In the genomic region with DNA sequence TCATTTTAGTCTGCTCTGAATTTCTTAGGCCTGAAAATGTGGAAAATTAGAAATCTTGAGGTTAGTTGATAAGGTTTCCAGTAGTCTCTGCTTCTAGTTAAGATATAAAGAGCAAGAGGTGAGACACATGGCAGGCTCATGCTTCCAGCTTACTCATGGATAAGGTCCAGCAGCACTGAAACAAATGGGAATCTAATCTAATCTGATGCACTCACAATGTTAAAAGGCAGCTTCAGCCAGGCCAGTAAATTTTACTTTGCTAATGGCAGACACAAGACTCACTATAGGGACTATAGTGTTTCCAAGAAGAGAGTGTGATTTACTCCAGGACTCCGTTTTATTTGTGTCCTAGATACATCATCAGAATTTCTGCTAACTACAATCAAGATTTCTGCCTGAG, we compare ENCODE assay signal across 27 cellular contexts.
"Had no signal": no experiment of that assay in that cellular context is flagged by ENCODE, and none has a peak within 500 bp of the region (broad histone marks: within the 10 kb centered on the region; RNA-seq: fewer than 3 reads in every experiment).

No MANE protein-coding gene starts in this region.

- H3K36me3 Mint-ChIP-seq: neural progenitor cell; stimulated activated effector memory CD8-positive, alpha-beta T cell treated with anti-CD3 and anti-CD28 coated beads, Interleukin-12 subunit alpha, Interleukin-12 subunit beta, amount 100 ng/mL, for 72 hours; stimulated activated naive B cell treated with anti-CD40 and anti-IgM and Interleukin-4, amounts not matched to agents 10 μg/mL and 1 μg/mL and 100 μg/mL, for 72 hours had no signal

- H3K4me3 ChIP-seq: neural progenitor cell, ovary, psoas muscle, right lobe of liver, sigmoid colon, stomach, thoracic aorta, thyroid gland, tibial nerve, upper lobe of left lung, vagina had no signal

- H3K9me3 ChIP-seq: ovary, psoas muscle, right lobe of liver, sigmoid colon, thoracic aorta, thyroid gland, vagina had no signal

- H3K36me3 ChIP-seq: neural progenitor cell, ovary, right lobe of liver, sigmoid colon, stomach, thoracic aorta, thyroid gland, tibial nerve, upper lobe of left lung, vagina had no signal

- H3K4me1 ChIP-seq: neural progenitor cell, parathyroid adenoma, psoas muscle, right lobe of liver, sigmoid colon, stomach, thyroid gland, tibial nerve, upper lobe of left lung, vagina had no signal

- DNase-seq: occipital lobe; ovary; posterior cingulate gyrus; psoas muscle; right cardiac atrium; right lobe of liver; sigmoid colon; small intestine; stimulated activated CD4-positive, alpha-beta T cell treated with anti-CD3 and anti-CD28 coated beads, Interleukin-15, amount 100 ng/mL, for 24 hours; stimulated activated CD4-positive, alpha-beta T cell treated with anti-CD3 and anti-CD28 coated beads, Interleukin-2, amount 100 ng/mL, for 24 hours; stimulated activated CD4-positive, alpha-beta T cell treated with anti-CD3 and anti-CD28 coated beads, Interleukin-2, amount 100 ng/mL, for 48 hours; stimulated activated CD4-positive, alpha-beta T cell treated with anti-CD3 and anti-CD28 coated beads, Interleukin-4, amount 100 ng/mL, for 24 hours; stimulated activated naive B cell treated with anti-CD40 and anti-IgM and Interleukin-4, amounts not matched to agents 10 μg/mL and 1 μg/mL and 100 μg/mL, for 72 hours; stimulated activated naive CD4-positive, alpha-beta T cell treated with Interleukin-2 at 50 U/mL for 16 hours; stomach; trophoblast cell; upper lobe of left lung had no signal

- H3K27ac Mint-ChIP-seq: natural killer cell treated with Interleukin-12 subunit alpha and Interleukin-12 subunit beta and Interleukin-15 and Interleukin-18, amount 100 ng/mL, for 72 hours; neural progenitor cell; progenitor cell of endocrine pancreas; stimulated activated effector memory CD8-positive, alpha-beta T cell treated with anti-CD3 and anti-CD28 coated beads, Interleukin-12 subunit alpha, Interleukin-12 subunit beta, amount 100 ng/mL, for 72 hours; stimulated activated naive B cell treated with anti-CD40 and anti-IgM and Interleukin-4, amounts not matched to agents 10 μg/mL and 1 μg/mL and 100 μg/mL, for 72 hours; stimulated activated naive CD8-positive, alpha-beta T cell treated with anti-CD3 and anti-CD28 coated beads, Interleukin-15, Interleukin-2, amounts not matched to agents 100 ng/mL and 50 ng/mL, for 24 hours had no signal

- H3K27me3 ChIP-seq: neural progenitor cell, ovary, right lobe of liver, sigmoid colon, stomach, thyroid gland, tibial nerve, upper lobe of left lung, vagina had no signal

- H3K27ac ChIP-seq: neural progenitor cell, ovary, parathyroid adenoma, psoas muscle, right lobe of liver, sigmoid colon, stomach, thoracic aorta, thyroid gland, tibial nerve, upper lobe of left lung, vagina had no signal

- H3K4me1 Mint-ChIP-seq: stimulated activated effector memory CD8-positive, alpha-beta T cell treated with anti-CD3 and anti-CD28 coated beads, Interleukin-12 subunit alpha, Interleukin-12 subunit beta, amount 100 ng/mL, for 72 hours; stimulated activated naive B cell treated with anti-CD40 and anti-IgM and Interleukin-4, amounts not matched to agents 10 μg/mL and 1 μg/mL and 100 μg/mL, for 72 hours had no signal

- ATAC-seq: natural killer cell treated with Interleukin-12 subunit alpha and Interleukin-12 subunit beta and Interleukin-15 and Interleukin-18, amount 100 ng/mL, for 72 hours; psoas muscle; right cardiac atrium; right lobe of liver; stimulated activated effector memory CD8-positive, alpha-beta T cell treated with anti-CD3 and anti-CD28 coated beads, Interleukin-12 subunit alpha, Interleukin-12 subunit beta, amount 100 ng/mL, for 72 hours; stimulated activated naive B cell treated with anti-CD40 and anti-IgM and Interleukin-4, amounts not matched to agents 10 μg/mL and 1 μg/mL and 100 μg/mL, for 72 hours had no signal

- H3K27me3 Mint-ChIP-seq: progenitor cell of endocrine pancreas; stimulated activated naive B cell treated with anti-CD40 and anti-IgM and Interleukin-4, amounts not matched to agents 10 μg/mL and 1 μg/mL and 100 μg/mL, for 72 hours had no signal

- H3K4me3 Mint-ChIP-seq: natural killer cell treated with Interleukin-12 subunit alpha and Interleukin-12 subunit beta and Interleukin-15 and Interleukin-18, amount 100 ng/mL, for 72 hours; neural progenitor cell; stimulated activated effector memory CD8-positive, alpha-beta T cell treated with anti-CD3 and anti-CD28 coated beads, Interleukin-12 subunit alpha, Interleukin-12 subunit beta, amount 100 ng/mL, for 72 hours; stimulated activated naive B cell treated with anti-CD40 and anti-IgM and Interleukin-4, amounts not matched to agents 10 μg/mL and 1 μg/mL and 100 μg/mL, for 72 hours; stimulated activated naive CD8-positive, alpha-beta T cell treated with anti-CD3 and anti-CD28 coated beads, Interleukin-15, Interleukin-2, amounts not matched to agents 100 ng/mL and 50 ng/mL, for 24 hours had no signal
